Comparison of ENCODE assay signal across 8 cellular contexts in genomic region chr12:131608740-131609665, GRCh38.
DNase-seq lines count a peak whose midpoint lies in the region; ATAC-seq and TF ChIP-seq lines count a peak whose summit lies in the region.

No MANE protein-coding gene starts in this region.

- intact Hi-C loops in left ventricle myocardium inferior (cut with micrococcal nuclease) = no loop called here
- intact Hi-C loops in sciatic nerve (cut with DNase I) = loop anchor here (10.0 kb wide), 1 partner anchor 226 kb away; no protein-coding TSS in a partner anchor

- H3K27me3 ChIP-seq in BE2C (no peaks in the 10 kb centered on the region), left ventricle myocardium inferior (ENCODE audit: low read depth) (peaks cover 85% of the 10 kb centered on the region)

- H3K36me3 ChIP-seq in BE2C (no peaks in the 10 kb centered on the region), SK-N-MC (ENCODE audit: insufficient read depth, low read length) (no peaks in the 10 kb centered on the region), left ventricle myocardium inferior (no peaks in the 10 kb centered on the region)

- H3K9me3 ChIP-seq in BE2C (no peaks in the 10 kb centered on the region), SK-N-MC (ENCODE audit: low read depth, low read length) (no peaks in the 10 kb centered on the region), left ventricle myocardium inferior (replicated peaks) (no peaks in the 10 kb centered on the region)

- DNase-seq in BE2C = peak; percentile 77
- DNase-seq in GM19240 (ENCODE audit: insufficient read length, low spot score) = peak; percentile 48
- DNase-seq in SK-N-MC (ENCODE audit: low read depth, low spot score) = no peak
- DNase-seq in amygdala (lab: John Stamatoyannopoulos, UW) = peak in 53 of 56 donors; percentile 26 to 89 (median 66)
- peak; percentile 73 for DNase-seq in left ventricle myocardium inferior
- peak; percentile 91 for DNase-seq in sciatic nerve (ENCODE audit: low spot score)

- no peak overlapping the region for H3K9ac ChIP-seq in SK-N-MC (ENCODE audit: insufficient read length)

- H3K4me3 ChIP-seq in BE2C (ENCODE audit: low read depth, low read length) = no peak overlapping the region
- H3K4me3 ChIP-seq in SK-N-MC = peak overlapping the region; percentile 52
- H3K4me3 ChIP-seq in left ventricle myocardium inferior = peak overlapping the region; percentile 27

- ATAC-seq in sciatic nerve = peak; percentile 96
- no peak for ATAC-seq in HG03097 (IDR thresholded peaks at IDR 0.05; ENCODE audit: low FRiP score, unreplicated experiment)
- ATAC-seq in GM19463 (IDR thresholded peaks at IDR 0.05; ENCODE audit: unreplicated experiment) = no peak

- H3K27ac ChIP-seq in SK-N-MC = no peak overlapping the region
- peak overlapping the region; percentile 47 for H3K27ac ChIP-seq in left ventricle myocardium inferior (replicated peaks)

- 0 out of 2 replicates have a peak, but pooled peaks cover under 1% of the 10 kb centered on the region for H3K4me1 ChIP-seq in BE2C
- no peaks in the 10 kb centered on the region for H3K4me1 ChIP-seq in left ventricle myocardium inferior

- TF ChIP-seq CTCF in BE2C (IDR thresholded peaks at IDR 0.05; ENCODE audit: low read depth, low read length) = peak; percentile 91
- TF ChIP-seq CTCF in left ventricle myocardium inferior (IDR thresholded peaks at IDR 0.05; ENCODE audit: borderline replicate concordance) = peak; percentile 91
